Comparison of ENCODE assay signal across 8 cellular contexts in genomic region chr1:201469645-201470074, GRCh38. TPM values are rescaled to one million over a fixed set of nuclear protein-coding genes. Genes with fewer than 3 reads are reported as not detected.
DNase-seq lines count a peak whose midpoint lies in the region; ATAC-seq and TF ChIP-seq lines count a peak whose summit lies in the region.

No MANE protein-coding gene starts in this region.

- POLR2A ChIA-PET in MCF 10A (lab: Yijun Ruan, JAX) = interaction anchor here (0.7 to 43.8 kb wide), 20 partner anchors 5 to 732 kb away, joined by 3 to 1388 read pairs (median 5); partner anchors contain the start of genes CSRP1, PHLDA3 and RNPEP

- intact Hi-C loops in MCF 10A (cut with micrococcal nuclease) (loop anchor here (1.0 to 2.0 kb wide), 2 partner anchors 8 to 61 kb away; no protein-coding TSS in a partner anchor), left lung (cut with DNase I) (no loop called here), tibial artery (cut with DNase I; ENCODE audit: low total_unique reads) (no loop called here)

- no peaks in the 10 kb centered on the region for H3K9me3 Mint-ChIP-seq in activated T-cell treated with anti-CD3 and anti-CD28 coated beads, Interleukin-2, amount 50 U/mL, for 4 hours
- no peaks in the 10 kb centered on the region for H3K9me3 Mint-ChIP-seq in MCF 10A (ENCODE audit: unreplicated experiment)

- CTCF ChIA-PET in MCF 10A (lab: Yijun Ruan, JAX) = interaction anchor here (0.6 to 70.3 kb wide), 10 partner anchors 9 to 239 kb away, joined by 4 to 3816 read pairs (median 5); partner anchors contain the start of gene CSRP1

- peak overlapping the region; percentile 58 to 89 for H3K4me3 ChIP-seq in left lung
- H3K4me3 ChIP-seq in tibial artery = peak overlapping the region; percentile 94 to 99

- peaks cover 37% of the 10 kb centered on the region for H3K27me3 Mint-ChIP-seq in activated T-cell treated with anti-CD3 and anti-CD28 coated beads, Interleukin-2, amount 50 U/mL, for 4 hours (ENCODE audit: low read depth)
- H3K27me3 Mint-ChIP-seq in MCF 10A (ENCODE audit: insufficient read depth, unreplicated experiment) = no peaks in the 10 kb centered on the region

- H3K9me3 ChIP-seq in left lung (no peaks in the 10 kb centered on the region), tibial artery (no peaks in the 10 kb centered on the region)

- peaks cover 0 to 32% of the 10 kb centered on the region in 2 donors for H3K27me3 ChIP-seq in left lung
- no peaks in the 10 kb centered on the region for H3K27me3 ChIP-seq in tibial artery

- peak overlapping the region; percentile 90 for H3K27ac Mint-ChIP-seq in MCF 10A (ENCODE audit: low read depth, unreplicated experiment)

- H3K4me3 Mint-ChIP-seq in activated T-cell treated with anti-CD3 and anti-CD28 coated beads, Interleukin-2, amount 50 U/mL, for 4 hours = peak overlapping the region; percentile 62
- H3K4me3 Mint-ChIP-seq in MCF 10A (ENCODE audit: unreplicated experiment) = peak overlapping the region; percentile 97

- TF ChIP-seq CTCF in MCF 10A (IDR thresholded peaks at IDR 0.05; ENCODE audit: unreplicated experiment) (no peak), left lung (IDR thresholded peaks at IDR 0.05) (no peak), tibial artery (IDR thresholded peaks at IDR 0.05) (no peak)

- H3K27ac ChIP-seq in left lung (peak overlapping the region; percentile 82 to 91), tibial artery (peak overlapping the region; percentile 96 to 99)

- BruUV-seq in MCF 10A (replicated peaks; lab: Mats Ljungman, UMichigan) = no TSS peak

- H3K36me3 ChIP-seq in left lung = peaks cover 0 to 14% of the 10 kb centered on the region in 2 donors
- peaks cover 10 to 15% (median 14%) of the 10 kb centered on the region in 3 donors for H3K36me3 ChIP-seq in tibial artery

- peaks cover 6% of the 10 kb centered on the region for H3K4me1 Mint-ChIP-seq in activated T-cell treated with anti-CD3 and anti-CD28 coated beads, Interleukin-2, amount 50 U/mL, for 4 hours (ENCODE audit: low read depth)
- H3K4me1 Mint-ChIP-seq in MCF 10A (ENCODE audit: insufficient read depth, unreplicated experiment) = peaks cover 49% of the 10 kb centered on the region

- DNase-seq in activated T-cell treated with anti-CD3 and anti-CD28 coated beads, Interleukin-2, amount 50 U/mL, for 4 hours = no peak
- DNase-seq in activated T-cell treated with anti-CD3 and anti-CD28 coated beads, Interleukin-2, amount 50 U/mL, for 1 hour = no peak
- DNase-seq in MCF 10A (ENCODE audit: unreplicated experiment) (no peak), left lung (no peak), tibial artery (no peak), GM19238 (ENCODE audit: insufficient read length, low spot score) (no peak)

- peaks cover 11 to 37% of the 10 kb centered on the region in 2 donors for H3K4me1 ChIP-seq in left lung
- peaks cover 0 to 47% (median 31%) of the 10 kb centered on the region in 4 donors for H3K4me1 ChIP-seq in tibial artery

- no peaks in the 10 kb centered on the region for H3K36me3 Mint-ChIP-seq in activated T-cell treated with anti-CD3 and anti-CD28 coated beads, Interleukin-2, amount 50 U/mL, for 4 hours (ENCODE audit: insufficient read depth)
- H3K36me3 Mint-ChIP-seq in MCF 10A (ENCODE audit: insufficient read depth, unreplicated experiment) = peaks cover 45% of the 10 kb centered on the region

- ATAC-seq in activated T-cell treated with anti-CD3 and anti-CD28 coated beads, Interleukin-2, amount 50 U/mL, for 4 hours = no peak
- ATAC-seq in left lung (peak; percentile 11), GM21390 (IDR thresholded peaks at IDR 0.05; ENCODE audit: unreplicated experiment) (no peak), HG03108 (IDR thresholded peaks at IDR 0.05; ENCODE audit: unreplicated experiment) (no peak)

RNA-seq across cellular contexts. Expression of gene PHLDA3, which starts 0.7 kb away (rescaled TPM):
- 1 to 10 TPM; 1.4 to 4.1 (median 3.4) TPM for total RNA-seq in activated T-cell treated with anti-CD3 and anti-CD28 coated beads, Interleukin-2, amount 50 U/mL, for 4 hours
- total RNA-seq in MCF 10A (2022) (169 and 204 TPM in 2 replicates), left lung (10 to 100 TPM; 46.8 to 82.7 TPM)

RNA-seq across cellular contexts. Expression of gene CSRP1, which starts 37.3 kb away (rescaled TPM):
- 10 to 100 TPM; 51.5 to 54.3 (median 52.4) TPM for total RNA-seq in activated T-cell treated with anti-CD3 and anti-CD28 coated beads, Interleukin-2, amount 50 U/mL, for 4 hours
- total RNA-seq in MCF 10A (2022) (263 and 358 TPM in 2 replicates), left lung (100 to 1,000 TPM; 216 to 235 TPM)

RNA-seq across cellular contexts. Expression of gene TNNI1, which starts 48.1 kb away (rescaled TPM):
- not detected for total RNA-seq in activated T-cell treated with anti-CD3 and anti-CD28 coated beads, Interleukin-2, amount 50 U/mL, for 4 hours
- total RNA-seq in MCF 10A (2022) (0.05 TPM in 1 of 2 replicates, not detected in the other), left lung (under 1 TPM in 1 of 2 donors, not detected in 1; 0.38 TPM)

Comparison
In these comparisons a context has a peak if more than half of its experiments do, and no peak if none do; other contexts are left out.
1. RNA of gene PHLDA3, which starts 0.7 kb away (total RNA-seq): 169 to 204 TPM in MCF 10A and 46.8 to 82.7 TPM in left lung; 1.4 to 4.1 TPM in activated T-cell treated with anti-CD3 and anti-CD28 coated beads, Interleukin-2, amount 50 U/mL, for 4 hours; every median in the first group is over 4 times any median in the second.